Comparison of ENCODE assay signal across 13 cellular contexts in the genomic region with DNA sequence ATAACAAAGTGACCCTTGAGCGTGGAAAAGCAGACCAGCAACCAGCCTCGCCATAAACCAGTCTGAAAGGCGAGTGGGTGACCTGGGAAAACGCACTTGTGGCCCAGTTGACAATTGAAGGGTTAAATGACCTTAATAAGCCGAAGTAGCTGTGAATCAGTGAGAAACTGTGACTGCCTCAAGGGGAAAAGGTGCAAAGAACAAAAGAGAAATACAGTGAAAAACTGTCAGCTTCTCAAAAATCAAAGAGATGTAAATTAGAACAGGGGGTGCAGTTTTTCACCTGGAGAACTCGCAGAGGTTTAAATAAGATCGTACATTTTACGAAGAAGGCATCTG.
A peak's percentile ranks its signal among the peaks of the same experiment; 100 is the strongest.
DNase-seq lines count a peak whose midpoint lies in the region; ATAC-seq and TF ChIP-seq lines count a peak whose summit lies in the region.
"Had no signal": no experiment of that assay in that cellular context is flagged by ENCODE, and none has a peak within 500 bp of the region (broad histone marks: within the 10 kb centered on the region; RNA-seq: fewer than 3 reads in every experiment).

No MANE protein-coding gene starts in this region.

- H3K4me1 ChIP-seq in RWPE2 (ENCODE audit: insufficient read depth, poor library complexity, severe bottlenecking) (peaks cover 13% of the 10 kb centered on the region), hepatocyte (ENCODE audit: insufficient read depth) (peaks cover 12% of the 10 kb centered on the region), stomach (peaks cover 28 to 58% (median 42%) of the 10 kb centered on the region in 4 donors)
- H3K4me1 ChIP-seq: colonic mucosa had no signal

- TF ChIP-seq CTCF in RWPE2 (IDR thresholded peaks at IDR 0.05; ENCODE audit: poor library complexity, severe bottlenecking), result no peak
- TF ChIP-seq CTCF in hepatocyte (IDR thresholded peaks at IDR 0.05; ENCODE audit: poor library complexity), result no peak
- no peak for TF ChIP-seq CTCF in stomach (IDR thresholded peaks at IDR 0.05)

- H3K36me3 Mint-ChIP-seq in activated naive CD4-positive, alpha-beta T cell treated with anti-CD3 and anti-CD28 coated beads for 36 hours (ENCODE audit: low read depth), result no peaks in the 10 kb centered on the region
- H3K36me3 Mint-ChIP-seq: type B pancreatic cell had no signal

- no peak overlapping the region for H2AFZ ChIP-seq in hepatocyte

- peaks cover 38% of the 10 kb centered on the region for H4K20me1 ChIP-seq in hepatocyte (ENCODE audit: insufficient read depth, poor library complexity, severe bottlenecking)

- H3K4me3 ChIP-seq in RWPE2 (ENCODE audit: severe bottlenecking), result no peak overlapping the region
- no peak overlapping the region for H3K4me3 ChIP-seq in hepatocyte
- H3K4me3 ChIP-seq in stomach, result no peak overlapping the region
- H3K4me3 ChIP-seq: colonic mucosa had no signal

- peak overlapping the region; percentile 69 for H3K27ac Mint-ChIP-seq in activated naive CD4-positive, alpha-beta T cell treated with anti-CD3 and anti-CD28 coated beads for 36 hours
- H3K27ac Mint-ChIP-seq: type B pancreatic cell had no signal

- H3K9me3 ChIP-seq in RWPE2 (ENCODE audit: severe bottlenecking) (no peaks in the 10 kb centered on the region), hepatocyte (ENCODE audit: low read depth) (no peaks in the 10 kb centered on the region), stomach (no peaks in the 10 kb centered on the region)
- H3K9me3 ChIP-seq: colonic mucosa had no signal

- H3K4me3 Mint-ChIP-seq in activated naive CD4-positive, alpha-beta T cell treated with anti-CD3 and anti-CD28 coated beads for 36 hours, result no peak overlapping the region
- H3K4me3 Mint-ChIP-seq: activated naive CD4-positive, alpha-beta T cell treated with anti-CD3 and anti-CD28 coated beads, Interleukin-2, amount 50 U/mL, for 24 hours; type B pancreatic cell had no signal

- no peaks in the 10 kb centered on the region for H3K9me3 Mint-ChIP-seq in activated naive CD4-positive, alpha-beta T cell treated with anti-CD3 and anti-CD28 coated beads for 36 hours
- H3K9me3 Mint-ChIP-seq: activated naive CD4-positive, alpha-beta T cell treated with anti-CD3 and anti-CD28 coated beads, Interleukin-2, amount 50 U/mL, for 24 hours; type B pancreatic cell had no signal

- peak overlapping the region; percentile 39 for H3K4me2 ChIP-seq in hepatocyte

- TF ChIP-seq EP300 in stomach (IDR thresholded peaks at IDR 0.05), result no peak

- CTCF ChIA-PET in activated naive CD4-positive, alpha-beta T cell treated with anti-CD3 and anti-CD28 coated beads for 36 hours (lab: Charles Lee), result interaction anchor here (1.6 kb wide), 1 partner anchor 54 kb away, joined by 3 read pairs; no protein-coding TSS in a partner anchor

- H3K79me2 ChIP-seq in hepatocyte, result peaks cover 89% of the 10 kb centered on the region

- H3K9me2 ChIP-seq in hepatocyte (replicated peaks; ENCODE audit: insufficient read depth), result no peaks in the 10 kb centered on the region

- H3K27me3 Mint-ChIP-seq in activated naive CD4-positive, alpha-beta T cell treated with anti-CD3 and anti-CD28 coated beads for 36 hours (ENCODE audit: low read depth), result no peaks in the 10 kb centered on the region
- H3K27me3 Mint-ChIP-seq: activated naive CD4-positive, alpha-beta T cell treated with anti-CD3 and anti-CD28 coated beads, Interleukin-2, amount 50 U/mL, for 24 hours; type B pancreatic cell had no signal

- TF ChIP-seq POLR2A in stomach (IDR thresholded peaks at IDR 0.05) (no peak), GM18505 (IDR thresholded peaks at IDR 0.05; ENCODE audit: borderline replicate concordance, extremely low read depth, insufficient read depth, insufficient read length) (no peak)

- H3K27me3 ChIP-seq in RWPE2 (ENCODE audit: insufficient read depth, poor library complexity, severe bottlenecking) (no peaks in the 10 kb centered on the region), hepatocyte (no peaks in the 10 kb centered on the region), stomach (no peaks in the 10 kb centered on the region)
- H3K27me3 ChIP-seq: colonic mucosa had no signal

- ATAC-seq in RWPE2 (ENCODE audit: low read depth), result no peak
- ATAC-seq in GM18511 (IDR thresholded peaks at IDR 0.05; ENCODE audit: unreplicated experiment), result no peak
- no peak for ATAC-seq in GM18505 (IDR thresholded peaks at IDR 0.05; ENCODE audit: unreplicated experiment)

- intact Hi-C loops in activated naive CD4-positive, alpha-beta T cell treated with anti-CD3 and anti-CD28 coated beads for 36 hours (cut with micrococcal nuclease), result loop anchor here (1.0 kb wide), 1 partner anchor 48 kb away; no protein-coding TSS in a partner anchor
- intact Hi-C loops in stomach (cut with DNase I; ENCODE audit: low total_unique reads), result no loop called here

- H3K4me1 Mint-ChIP-seq in activated naive CD4-positive, alpha-beta T cell treated with anti-CD3 and anti-CD28 coated beads for 36 hours (ENCODE audit: low read depth), result peaks cover 19% of the 10 kb centered on the region

- H3K27ac ChIP-seq in RWPE2 (ENCODE audit: poor library complexity, severe bottlenecking) (peak overlapping the region; percentile 60), hepatocyte (no peak overlapping the region), stomach (peak overlapping the region in 4 of 5 donors; percentile 24 to 70 (median 36))
- H3K27ac ChIP-seq: colonic mucosa had no signal

- H3K36me3 ChIP-seq in RWPE2 (ENCODE audit: low read depth) (peaks cover 16% of the 10 kb centered on the region), hepatocyte (replicated peaks; ENCODE audit: insufficient read depth, low read depth) (no peaks in the 10 kb centered on the region), stomach (no peaks in the 10 kb centered on the region)
- H3K36me3 ChIP-seq: colonic mucosa had no signal

- WGBS in hepatocyte (ENCODE audit: low lambda C conversion rate, missing lambda C conversion rate), result 69% methylated on average over 8 of the region's 8 CpGs
- 66 to 72% (median 68%) methylated on average over 8 of the region's 8 CpGs for WGBS in stomach, 5 donors

- DNase-seq in activated naive CD4-positive, alpha-beta T cell treated with anti-CD3 and anti-CD28 coated beads for 36 hours, result no peak
- DNase-seq in activated naive CD4-positive, alpha-beta T cell (lab: John Stamatoyannopoulos, UW), result no peak
- DNase-seq in RWPE2 (ENCODE audit: low spot score) (no peak), hepatocyte (ENCODE audit: low spot score) (no peak), stomach (no peak), NCI-H345 (lab: John Stamatoyannopoulos, UW) (no peak)
- DNase-seq: AML-193, colonic mucosa, DND-41 had no signal
